Comparison of ENCODE assay signal across 11 cellular contexts in genomic region chr16:1548234-1548633, GRCh38. TPM values are rescaled to one million over a fixed set of nuclear protein-coding genes. Genes with fewer than 3 reads are reported as not detected.
DNase-seq lines count a peak whose midpoint lies in the region; ATAC-seq and TF ChIP-seq lines count a peak whose summit lies in the region.
"Had no signal": no experiment of that assay in that cellular context is flagged by ENCODE, and none has a peak within 500 bp of the region (broad histone marks: within the 10 kb centered on the region; RNA-seq: fewer than 3 reads in every experiment).

No MANE protein-coding gene starts in this region.

- no peak for TF ChIP-seq EP300 in transverse colon (IDR thresholded peaks at IDR 0.05; ENCODE audit: low read depth)

- in situ Hi-C loops in transverse colon (cut with MboI; ENCODE audit: low pct_ligation_motif_present in 1 of 4, low pct_unique_long_range_greater_than_20kb in 1 of 4, low sequenced_read_pairs in 3 of 4) (no loop called here), G401 (cut with HindIII; ENCODE audit: low sequenced_read_pairs) (no loop called here)

- peaks cover 0 to 68% (median 20%) of the 10 kb centered on the region in 9 donors for H3K36me3 ChIP-seq in heart left ventricle
- H3K36me3 ChIP-seq in lower lobe of right lung = peaks cover 76% of the 10 kb centered on the region
- H3K36me3 ChIP-seq in transverse colon = no peaks in the 10 kb centered on the region

- H3K4me1 ChIP-seq in heart left ventricle (peaks cover 41 to 100% (median 91%) of the 10 kb centered on the region in 12 donors), lower lobe of right lung (peaks cover 92% of the 10 kb centered on the region), transverse colon (peaks cover 14 to 45% (median 26%) of the 10 kb centered on the region in 4 donors)

- intact Hi-C loops in heart left ventricle (cut with DNase I) = loop anchor here in 3 of 10 donors (5.0 to 10.0 kb wide), 3 partner anchors 53 to 64 kb away; partner anchors contain the start of genes TELO2 (in 3 of the 3), CRAMP1 (in 1 of the 3) and IFT140 (in 1 of the 3)
- intact Hi-C loops in Right ventricle myocardium superior (cut with DNase I) = loop anchor here (5.0 kb wide), 1 partner anchor 56 kb away; the partner anchor contains the start of gene TELO2
- intact Hi-C loops in lower lobe of right lung (cut with DNase I) = no loop called here
- intact Hi-C loops in transverse colon (cut with DNase I; ENCODE audit: low total_unique reads) = no loop called here
- intact Hi-C loops in dorsolateral prefrontal cortex (cut with DNase I) = no loop called here

- no peak for TF ChIP-seq POLR2A in heart left ventricle (IDR thresholded peaks at IDR 0.05)
- TF ChIP-seq POLR2A in transverse colon (IDR thresholded peaks at IDR 0.05) = no peak

- H3K27ac ChIP-seq in heart left ventricle (peak overlapping the region; percentile 65 to 98 (median 94)), lower lobe of right lung (peak overlapping the region; percentile 67), transverse colon (peak overlapping the region; percentile 10 to 87 (median 28)), dorsolateral prefrontal cortex (peak overlapping the region in 17 of 59 donors; percentile 7 to 90 (median 35))
- H3K27ac ChIP-seq: KMS-11 had no signal

- DNase-seq in heart left ventricle (peak in 3 of 5 donors; percentile 47 to 66 (median 59)), Right ventricle myocardium superior (no peak), dermis microvascular lymphatic vessel endothelial cell (ENCODE audit: low read depth in 2 of 2) (peak; percentile 81 to 89), lower lobe of right lung (no peak), transverse colon (no peak), dorsolateral prefrontal cortex (no peak), 8988T (no peak), G401 (ENCODE audit: low spot score) (no peak)
- DNase-seq: activated CD4-positive, alpha-beta T cell treated with anti-CD3 and anti-CD28 coated beads for 4 hours; small intestine had no signal

- ATAC-seq in heart left ventricle (peak in 1 of 4 donors; percentile 10), Right ventricle myocardium superior (ENCODE audit: poor library complexity) (no peak), lower lobe of right lung (no peak)

- H3K4me3 ChIP-seq in heart left ventricle = peak overlapping the region in 9 of 12 donors; percentile 4 to 34 (median 14)
- H3K4me3 ChIP-seq in lower lobe of right lung = no peak overlapping the region
- no peak overlapping the region for H3K4me3 ChIP-seq in transverse colon
- H3K4me3 ChIP-seq in dorsolateral prefrontal cortex = no peak overlapping the region

- 32 to 62% (median 39%) methylated on average over 5 of the region's 5 CpGs for WGBS in heart left ventricle, 4 donors
- WGBS in transverse colon (ENCODE audit: low coverage in 1 of 2), 2 donors = 58 to 80% methylated on average over 2 to 5 of the region's 5 CpGs

- H3K27me3 ChIP-seq in heart left ventricle = no peaks in the 10 kb centered on the region
- H3K27me3 ChIP-seq in lower lobe of right lung (ENCODE audit: low read depth) = no peaks in the 10 kb centered on the region
- H3K27me3 ChIP-seq in transverse colon = no peaks in the 10 kb centered on the region
- no peaks in the 10 kb centered on the region for H3K27me3 ChIP-seq in dorsolateral prefrontal cortex

- H3K9me3 ChIP-seq in heart left ventricle (no peaks in the 10 kb centered on the region), lower lobe of right lung (no peaks in the 10 kb centered on the region), transverse colon (no peaks in the 10 kb centered on the region)

- TF ChIP-seq CTCF in heart left ventricle (IDR thresholded peaks at IDR 0.05) (no peak), lower lobe of right lung (IDR thresholded peaks at IDR 0.05) (no peak), transverse colon (IDR thresholded peaks at IDR 0.05) (no peak), dorsolateral prefrontal cortex (IDR thresholded peaks at IDR 0.05 in 54 of 56, conservative IDR thresholded peaks at IDR 0.05 in 2 of 56; ENCODE audit: low read depth in 1 of 56, partially characterized antibody in 56 of 56) (no peak)

RNA-seq across cellular contexts. Expression of gene TMEM204, which starts 14.8 kb away (rescaled TPM):
- 10 to 100 TPM; 14.0 to 64.2 (median 19.5) TPM for total RNA-seq in heart left ventricle
- polyA plus RNA-seq in heart left ventricle = 10 to 100 TPM; 29.0 to 37.4 TPM
- total RNA-seq in Right ventricle myocardium superior = 28.9 TPM
- 95.9 and 158 TPM in 2 replicates for total RNA-seq in dermis microvascular lymphatic vessel endothelial cell
- total RNA-seq in lower lobe of right lung = 63.1 TPM
- 10 to 100 TPM in 3 of 4 donors, 1 to 10 TPM in 1; 9.4 to 22.5 (median 13.3) TPM for total RNA-seq in transverse colon
- 10 to 100 TPM in 14 of 120 experiments, 1 to 10 TPM in 106; 2.6 to 24.9 (median 7.0) TPM for total RNA-seq in dorsolateral prefrontal cortex
- total RNA-seq in G401 (2014; rRNA removed; shearing (Covaris generic)) = not detected in 2 replicates

RNA-seq across cellular contexts. Expression of gene TELO2, which starts 55.1 kb away (rescaled TPM):
- 10 to 100 TPM; 11.8 to 29.6 (median 16.7) TPM for total RNA-seq in heart left ventricle
- 10 to 100 TPM; 22.7 to 27.0 TPM for polyA plus RNA-seq in heart left ventricle
- 18.8 TPM for total RNA-seq in Right ventricle myocardium superior
- 13.6 and 20.5 TPM in 2 replicates for total RNA-seq in dermis microvascular lymphatic vessel endothelial cell
- 27.5 TPM for total RNA-seq in lower lobe of right lung
- 10 to 100 TPM; 22.2 to 98.1 (median 49.6) TPM for total RNA-seq in transverse colon
- total RNA-seq in dorsolateral prefrontal cortex = 10 to 100 TPM; 21.6 to 46.8 (median 31.5) TPM
- 86.9 and 97.8 TPM in 2 replicates for total RNA-seq in G401 (2014; rRNA removed; shearing (Covaris generic))

RNA-seq across cellular contexts. Expression of gene PTX4, which starts 59.5 kb away (rescaled TPM):
- under 1 TPM in 2 of 9 donors, not detected in 7; 0.20 to 0.23 TPM for total RNA-seq in heart left ventricle
- under 1 TPM in 1 of 2 donors, not detected in 1; 0.04 TPM for polyA plus RNA-seq in heart left ventricle
- 0.16 TPM for total RNA-seq in Right ventricle myocardium superior
- total RNA-seq in dermis microvascular lymphatic vessel endothelial cell = under 0.01 and 0.13 TPM in 2 replicates
- total RNA-seq in lower lobe of right lung = not detected
- not detected for total RNA-seq in transverse colon
- total RNA-seq in dorsolateral prefrontal cortex = under 1 TPM in 21 of 120 experiments, not detected in 99; 0.29 to 0.85 (median 0.53) TPM
- 0.61 TPM in 1 of 2 replicates, not detected in the other for total RNA-seq in G401 (2014; rRNA removed; shearing (Covaris generic))

Comparison
In these comparisons a context has a peak if more than half of its experiments do, and no peak if none do; other contexts are left out.
1. DNase-seq: peak in heart left ventricle (3 of 5) and dermis microvascular lymphatic vessel endothelial cell (2 of 2); none in Right ventricle myocardium superior (single experiment), lower lobe of right lung (single experiment), transverse colon (single experiment), dorsolateral prefrontal cortex (0 of 10), 8988T (single experiment) and G401 (single experiment).
2. H3K4me3 ChIP-seq: peak in heart left ventricle (9 of 12); none in lower lobe of right lung (single experiment), transverse colon (0 of 4) and dorsolateral prefrontal cortex (0 of 59).